8 cellular contexts compared by ENCODE assay signal in the genomic region with DNA sequence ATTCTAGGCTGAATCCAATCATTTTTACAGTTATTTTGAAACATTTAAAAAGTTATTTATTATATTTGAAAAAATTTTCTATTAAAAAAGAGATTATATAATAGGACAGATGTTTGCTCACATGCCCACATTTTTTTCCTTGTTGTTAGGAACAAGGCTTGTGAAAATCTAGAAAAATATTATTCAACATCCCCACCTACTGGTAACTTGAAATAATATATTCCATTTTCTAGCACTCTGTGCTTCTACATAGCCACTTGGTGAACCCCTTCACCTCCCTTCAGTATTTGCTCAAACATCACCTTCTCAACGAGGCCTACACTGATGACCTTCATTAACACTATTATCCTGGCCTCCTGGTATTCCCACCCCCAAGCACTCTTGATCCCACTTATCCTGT. TPM values are rescaled to one million over a fixed set of nuclear protein-coding genes. Genes with fewer than 3 reads are reported as not detected.
DNase-seq lines count a peak whose midpoint lies in the region; ATAC-seq and TF ChIP-seq lines count a peak whose summit lies in the region.

No MANE protein-coding gene starts in this region.

- no peaks in the 10 kb centered on the region for H3K4me1 ChIP-seq in body of pancreas

- no peak for TF ChIP-seq POLR2A in body of pancreas (IDR thresholded peaks at IDR 0.05)

- H3K27me3 ChIP-seq in body of pancreas, result no peaks in the 10 kb centered on the region

- no peaks in the 10 kb centered on the region for H3K9me3 ChIP-seq in body of pancreas

- no peak overlapping the region for H3K4me3 ChIP-seq in body of pancreas

- ATAC-seq in GM18868 (IDR thresholded peaks at IDR 0.05; ENCODE audit: unreplicated experiment) (peak; percentile 66), body of pancreas (peak; percentile 24)

- TF ChIP-seq CTCF in body of pancreas (IDR thresholded peaks at IDR 0.05), result peak; percentile 6 to 41 (median 26)

- no peak overlapping the region for H3K27ac ChIP-seq in body of pancreas

- intact Hi-C loops in body of pancreas (cut with DNase I), result no loop called here

- no peaks in the 10 kb centered on the region for H3K36me3 ChIP-seq in body of pancreas (replicated peaks in 1 of 2; ENCODE audit: insufficient read depth in 1 of 2, low read depth in 2 of 2)

- in situ Hi-C loops in ACHN (cut with HindIII; ENCODE audit: low pct_ligation_motif_present, low pct_unique_long_range_greater_than_20kb, low sequenced_read_pairs), result no loop called here

- DNase-seq in ACHN (peak; percentile 55), NCI-H1694 treated with DMSO at 0.1 percent for 48 hours (lab: John Stamatoyannopoulos, UW) (peak; percentile 50), body of pancreas (no peak), midbrain (lab: John Stamatoyannopoulos, UW) (peak; percentile 21), hypothalamus (lab: John Stamatoyannopoulos, UW) (no peak), ureter (ENCODE audit: low spot score) (no peak)
- DNase-seq in activated CD4-positive, alpha-beta T cell treated with anti-CD3 and anti-CD28 coated beads for 4 hours, result no peak

- 5 to 11% methylated on average over 1 of the region's 1 CpG for WGBS in body of pancreas, 2 donors

RNA-seq across cellular contexts. Expression of gene GPRC6A, which starts 18.4 kb away (rescaled TPM):
- not detected for total RNA-seq in body of pancreas
- total RNA-seq in ureter, result not detected

RNA-seq across cellular contexts. Expression of gene RFX6, which starts 29.8 kb away (rescaled TPM):
- total RNA-seq in body of pancreas (1 to 10 TPM in 1 of 2 donors, under 1 TPM in 1; 0.66 to 1.6 TPM), ureter (not detected)

Comparison
In these comparisons a context has a peak if more than half of its experiments do, and no peak if none do; other contexts are left out.
1. DNase-seq: peak in ACHN (single experiment), NCI-H1694 treated with DMSO at 0.1 percent for 48 hours (single experiment) and midbrain (single experiment); none in body of pancreas (0 of 4), hypothalamus (0 of 51), ureter (single experiment) and activated CD4-positive, alpha-beta T cell treated with anti-CD3 and anti-CD28 coated beads for 4 hours (0 of 2).